ENCODE assay signal across 8 cellular contexts in genomic region chr10:987906-988666, GRCh38. TPM values are rescaled to one million over a fixed set of nuclear protein-coding genes. Genes with fewer than 3 reads are reported as not detected.
DNase-seq lines count a peak whose midpoint lies in the region; FAIRE-seq and TF ChIP-seq lines count a peak whose summit lies in the region.

Gene GTPBP4, plus strand, starts transcription at chr10:988434. Its CDS starts 46 bp downstream, at chr10:988480.

- H3K9me2 ChIP-seq in neural cell (ENCODE audit: insufficient read depth, low read length), result no peaks in the 10 kb centered on the region

- peaks cover 34% of the 10 kb centered on the region for H3K79me2 ChIP-seq in neural cell (replicated peaks; ENCODE audit: insufficient read depth, low read length)

- no peaks in the 10 kb centered on the region for H3F3A ChIP-seq in neural cell (ENCODE audit: insufficient read depth, low read length, poor library complexity, severe bottlenecking)

- H2AFZ ChIP-seq in neural cell (ENCODE audit: low read depth, low read length), result peak within 1 kb of the TSS; percentile 83

- peak; percentile 49 for TF ChIP-seq RAD21 in neural cell (conservative IDR thresholded peaks at IDR 0.05)

- peak within 1 kb of the TSS; percentile 81 for H3K4me2 ChIP-seq in neural cell (ENCODE audit: low read length)

- no peaks in the 10 kb centered on the region for H3K9me3 ChIP-seq in neural cell (ENCODE audit: low read length)
- H3K9me3 ChIP-seq in stomach, result no peaks in the 10 kb centered on the region

- H3K36me3 ChIP-seq in neural cell (ENCODE audit: insufficient read depth, low read length) (no peaks in the 10 kb centered on the region), stomach (peaks cover 5 to 10% (median 9%) of the 10 kb centered on the region in 4 donors)

- peak; percentile 60; the same call in 1 of the 2 replicates for TF ChIP-seq POLR2A in H54 (IDR thresholded peaks at IDR 0.05; ENCODE audit: low read depth, low read length)
- peak in 2 of 4 donors; percentile 87 to 89 for TF ChIP-seq POLR2A in stomach (IDR thresholded peaks at IDR 0.05)

- in situ Hi-C loops in G401 (cut with HindIII; ENCODE audit: low sequenced_read_pairs), result loop anchor here (10.0 kb wide), 1 partner anchor 143 kb away; no protein-coding TSS in a partner anchor

- WGBS in stomach, 5 donors, result 0% methylated on average over 24 to 71 of the region's 71 CpGs

- peak; percentile 98 for DNase-seq in G401 (ENCODE audit: low spot score)
- peak; percentile 85 for DNase-seq in H54 (ENCODE audit: insufficient read length, low spot score)
- peak; percentile 96 for DNase-seq in LoVo (ENCODE audit: low spot score)
- peak; percentile 85 for DNase-seq in SHP77 treated with DMSO at 0.1 percent for 48 hours (lab: John Stamatoyannopoulos, UW)
- DNase-seq in activated gamma-delta T cell (lab: John Stamatoyannopoulos, UW), result peak; percentile 82
- DNase-seq in fibroblast of villous mesenchyme (ENCODE audit: low read depth), result peak; percentile 97
- peak; percentile 100 for DNase-seq in stomach

- peaks cover 38 to 72% (median 59%) of the 10 kb centered on the region in 4 donors for H3K4me1 ChIP-seq in stomach

- peak; percentile 42 for TF ChIP-seq EP300 in neural cell (conservative IDR thresholded peaks at IDR 0.05; ENCODE audit: poor library complexity, severe bottlenecking)
- no peak for TF ChIP-seq EP300 in stomach (IDR thresholded peaks at IDR 0.05)

- H3K4me3 ChIP-seq in fibroblast of villous mesenchyme (ENCODE audit: low read depth, low read length) (peak within 1 kb of the TSS; percentile 98), neural cell (ENCODE audit: low read length) (peak within 1 kb of the TSS; percentile 86), stomach (peak within 1 kb of the TSS; percentile 95 to 100 (median 98))

- intact Hi-C loops in stomach (cut with DNase I; ENCODE audit: low total_unique reads), result no loop called here

- FAIRE-seq in H54 (lab: Jason Lieb, UNC), result peak; percentile 30

- no peaks in the 10 kb centered on the region for H4K20me1 ChIP-seq in neural cell (ENCODE audit: insufficient read depth)

- H3K9ac ChIP-seq in neural cell (ENCODE audit: low read length), result peak within 1 kb of the TSS; percentile 95

- TF ChIP-seq CTCF in fibroblast of villous mesenchyme (IDR thresholded peaks at IDR 0.05; ENCODE audit: insufficient read depth, low read depth, low read length) (no peak), neural cell (IDR thresholded peaks at IDR 0.05; ENCODE audit: poor library complexity, severe bottlenecking) (peak; percentile 73), stomach (IDR thresholded peaks at IDR 0.05) (peak in 1 of 7 experiments; percentile 14)

- H3K27me3 ChIP-seq in neural cell (ENCODE audit: insufficient read depth, low read depth, low read length), result no peaks in the 10 kb centered on the region
- H3K27me3 ChIP-seq in stomach, result no peaks in the 10 kb centered on the region

- H3K27ac ChIP-seq in neural cell (ENCODE audit: low read length) (peak within 1 kb of the TSS; percentile 80), stomach (peak within 1 kb of the TSS; percentile 91 to 99 (median 95))

TF ChIP-seq in neural cell, 6 proteins besides CTCF, POLR2A, EP300 and RAD21:
- TF ChIP-seq SMC3 (conservative IDR thresholded peaks at IDR 0.05; ENCODE audit: poor library complexity) (peak; percentile 34), TAF1 (IDR thresholded peaks at IDR 0.05; ENCODE audit: low read depth) (no peak), EZH2 (IDR thresholded peaks at IDR 0.05; ENCODE audit: borderline replicate concordance, insufficient read depth, low read length, poor library complexity, severe bottlenecking) (no peak), REST (IDR thresholded peaks at IDR 0.05; ENCODE audit: borderline replicate concordance) (no peak), POLR2AphosphoS5 (IDR thresholded peaks at IDR 0.05) (peak; percentile 95), MXI1 (conservative IDR thresholded peaks at IDR 0.05; ENCODE audit: poor library complexity, severe bottlenecking) (peak; percentile 100)

RNA-seq across cellular contexts. Expression of gene GTPBP4, which starts in this region (rescaled TPM):
- 79.6 and 88.8 TPM in 2 replicates for total RNA-seq in G401 (2014; rRNA removed; shearing (Covaris generic))
- 35.4 and 38.9 TPM in 2 replicates for total RNA-seq in fibroblast of villous mesenchyme
- 32.7 and 37.5 TPM in 2 replicates for polyA plus RNA-seq in neural cell
- polyA minus RNA-seq in neural cell, result 33.2 and 36.8 TPM in 2 replicates
- 10 to 100 TPM in 4 of 5 donors, 1 to 10 TPM in 1; 8.8 to 61.7 (median 28.1) TPM for total RNA-seq in stomach
- 10 to 100 TPM; 13.3 to 17.4 (median 16.2) TPM for polyA plus RNA-seq in stomach

Comparison
In these comparisons a context has a peak if more than half of its experiments do, and no peak if none do; other contexts are left out.
1. Peak in every context shown above with its lines: DNase-seq, H3K4me3 ChIP-seq and H3K27ac ChIP-seq.